Comparison of ENCODE assay signal across 13 cellular contexts in genomic region chr3:47722859-47723258, GRCh38. TPM values are rescaled to one million over a fixed set of nuclear protein-coding genes. Genes with fewer than 3 reads are reported as not detected.
DNase-seq lines count a peak whose midpoint lies in the region; ATAC-seq, FAIRE-seq and TF ChIP-seq lines count a peak whose summit lies in the region.
"Had no signal": no experiment of that assay in that cellular context is flagged by ENCODE, and none has a peak within 500 bp of the region (broad histone marks: within the 10 kb centered on the region; RNA-seq: fewer than 3 reads in every experiment).

No MANE protein-coding gene starts in this region.

- H3K27me3 ChIP-seq in H9 (ENCODE audit: insufficient read depth, low read length) (no peaks in the 10 kb centered on the region), endodermal cell (ENCODE audit: control insufficient read depth, insufficient read depth, low read length, poor library complexity, severe bottlenecking) (no peaks in the 10 kb centered on the region), small intestine (ENCODE audit: control insufficient read depth in 2 of 2, insufficient read depth in 2 of 2, low read length in 2 of 2) (no peaks in the 10 kb centered on the region)

- H2BK12ac ChIP-seq in H9 (ENCODE audit: insufficient read length, low read depth, low read length) = no peak overlapping the region

- no peak overlapping the region for H2AFZ ChIP-seq in H9 (ENCODE audit: low read length)
- H2AFZ ChIP-seq: GM23248 had no signal

- no peak for ATAC-seq in T-helper 17 cell
- ATAC-seq: Right ventricle myocardium inferior had no signal

- peaks cover 7% of the 10 kb centered on the region for H3K79me1 ChIP-seq in H9 (ENCODE audit: insufficient read depth, low read depth, low read length, poor library complexity, severe bottlenecking)

- H3K4me3 Mint-ChIP-seq in H9 (no peak overlapping the region), T-helper 17 cell (no peak overlapping the region), endodermal cell (no peak overlapping the region)

- H3K23ac ChIP-seq in H9 (ENCODE audit: insufficient read length, low read depth, low read length) = no peak overlapping the region

- H3K27me3 Mint-ChIP-seq in H9 (ENCODE audit: low read depth) = no peaks in the 10 kb centered on the region
- H3K27me3 Mint-ChIP-seq in T-helper 17 cell = no peaks in the 10 kb centered on the region
- no peaks in the 10 kb centered on the region for H3K27me3 Mint-ChIP-seq in endodermal cell (ENCODE audit: insufficient read depth)

- no peak overlapping the region for H3K56ac ChIP-seq in H9 (ENCODE audit: insufficient read length, low read depth, low read length)

- no peaks in the 10 kb centered on the region for H3K4me1 ChIP-seq in H9 (ENCODE audit: insufficient read depth, low read length)
- no peaks in the 10 kb centered on the region for H3K4me1 ChIP-seq in endodermal cell (ENCODE audit: control insufficient read depth, insufficient read depth, low read length)
- no peaks in the 10 kb centered on the region for H3K4me1 ChIP-seq in small intestine (ENCODE audit: control insufficient read depth in 2 of 2, insufficient read depth in 1 of 2, low read depth in 1 of 2, low read length in 1 of 2)

- no peak overlapping the region for H3K14ac ChIP-seq in H9 (ENCODE audit: insufficient read depth, low read length)

- H3K36me3 ChIP-seq in endodermal cell (ENCODE audit: control insufficient read depth, insufficient read depth, low read length) (peaks cover 87% of the 10 kb centered on the region), small intestine (ENCODE audit: control insufficient read depth in 2 of 2, insufficient read depth in 2 of 2, low read length in 2 of 2) (peaks cover 2 to 5% of the 10 kb centered on the region in 2 donors)

- FAIRE-seq in small intestine (lab: Jason Lieb, UNC) = no peak

- H4K91ac ChIP-seq in H9 (ENCODE audit: insufficient read length, low read depth, low read length) = no peak overlapping the region

- H4K20me1 ChIP-seq in H9 (ENCODE audit: control insufficient read depth, insufficient read depth, insufficient read length) = no peaks in the 10 kb centered on the region

- H3K27ac Mint-ChIP-seq in H9 (peak overlapping the region; percentile 3 to 87 (median 26); a peak in 4 of 7 replicates), T-helper 17 cell (peak overlapping the region; percentile 80), endodermal cell (peak overlapping the region; percentile 10)

- H3K27ac ChIP-seq in H9 (ENCODE audit: insufficient read length, low read depth, low read length) (no peak overlapping the region), endodermal cell (ENCODE audit: low read depth, low read length) (no peak overlapping the region), small intestine (ENCODE audit: low read depth in 1 of 2, low read length in 1 of 2) (no peak overlapping the region)
- H3K27ac ChIP-seq: GM23248, SK-N-MC had no signal

- no peaks in the 10 kb centered on the region; a peak in 1 of 5 replicates for H3K9me3 Mint-ChIP-seq in H9
- H3K9me3 Mint-ChIP-seq in endodermal cell = no peaks in the 10 kb centered on the region

- no peak overlapping the region for H2BK15ac ChIP-seq in H9 (ENCODE audit: low read depth, low read length)

- H3K79me2 ChIP-seq in H9 (ENCODE audit: insufficient read depth, low read length) = 0 out of 2 replicates have a peak, but pooled peaks cover 2% of the 10 kb centered on the region

- no peak overlapping the region for H2AK5ac ChIP-seq in H9 (ENCODE audit: insufficient read length, low read length)

- H3K4me3 ChIP-seq in endodermal cell (ENCODE audit: low read length) (no peak overlapping the region), small intestine (ENCODE audit: low read depth in 1 of 2, low read length in 2 of 2) (no peak overlapping the region)
- H3K4me3 ChIP-seq: GM23248, SK-N-MC had no signal

- no peak overlapping the region for H3K18ac ChIP-seq in H9 (ENCODE audit: insufficient read length, low read depth, low read length)

- WGBS in H9 (ENCODE audit: extremely low coverage, insufficient read length, low lambda C conversion rate) = no CpG with 5 or more reads among the region's 2 CpGs
- 92 to 100% methylated on average over 2 of the region's 2 CpGs for WGBS in endodermal cell (ENCODE audit: insufficient coverage in 1 of 2, insufficient read length in 1 of 2), 2 experiments
- WGBS in small intestine, 3 donors = 22 to 74% (median 34%) methylated on average over 2 of the region's 2 CpGs

- H3K4me2 ChIP-seq in H9 (ENCODE audit: insufficient read depth, insufficient read length, low read length) = no peak overlapping the region

- no peaks in the 10 kb centered on the region for H3K23me2 ChIP-seq in H9 (ENCODE audit: insufficient read length, low read depth, low read length, poor library complexity, severe bottlenecking)

- no peak overlapping the region for H4K5ac ChIP-seq in H9 (ENCODE audit: insufficient read length, low read depth, low read length)

- TF ChIP-seq CTCF in H9 (conservative IDR thresholded peaks at IDR 0.05) = no peak
- TF ChIP-seq CTCF in endodermal cell (conservative IDR thresholded peaks at IDR 0.05) = no peak

- no peak overlapping the region for H3T11ph ChIP-seq in H9 (ENCODE audit: low read length)

- H2BK5ac ChIP-seq in H9 (ENCODE audit: insufficient read length, low read length) = no peak overlapping the region

- no peak overlapping the region for H2BK120ac ChIP-seq in H9 (ENCODE audit: low read depth, low read length, poor library complexity, severe bottlenecking)

- DNase-seq in H9 = no peak
- no peak for DNase-seq in T-helper 17 cell
- DNase-seq in endodermal cell = no peak
- peak; percentile 59 for DNase-seq in small intestine
- no peak for DNase-seq in NCI-H1417 treated with DMSO at 0.1 percent for 48 hours (lab: John Stamatoyannopoulos, UW)
- no peak for DNase-seq in DMS79 treated with DMSO at 0.1 percent for 48 hours (lab: John Stamatoyannopoulos, UW)
- no peak for DNase-seq in stimulated activated CD4-positive, alpha-beta T cell treated with anti-CD3 and anti-CD28 coated beads, Interleukin-1b, Interleukin-23, amount 100 ng/mL, for 48 hours
- DNase-seq: GM23248, KG1, NCI-H1092, NCI-H1694 treated with DMSO at 0.1 percent for 48 hours had no signal

- no peak overlapping the region for H4K8ac ChIP-seq in H9 (replicated peaks; ENCODE audit: insufficient read length, low read depth, low read length)

- H3K4me1 Mint-ChIP-seq in H9 (peaks cover 4 to 7% of the 10 kb centered on the region in 2 experiments; a peak in 1 of 4 replicates), T-helper 17 cell (peaks cover 10% of the 10 kb centered on the region), endodermal cell (no peaks in the 10 kb centered on the region)

- no peak overlapping the region for H2BK20ac ChIP-seq in H9 (ENCODE audit: low read depth, low read length, poor library complexity, severe bottlenecking)

- H3K4ac ChIP-seq in H9 (ENCODE audit: low read depth, low read length) = no peak overlapping the region

- H3K9ac ChIP-seq in H9 (ENCODE audit: extremely low read depth, insufficient read length, low read length) (no peak overlapping the region), endodermal cell (ENCODE audit: extremely low read depth, low read length, poor library complexity, severe bottlenecking) (no peak overlapping the region)
- H3K9ac ChIP-seq: GM23248 had no signal

- no peaks in the 10 kb centered on the region for H3K9me3 ChIP-seq in H9 (ENCODE audit: control insufficient read depth, low read depth, low read length)
- H3K9me3 ChIP-seq in T-helper 17 cell (ENCODE audit: control insufficient read depth, low read length, poor library complexity, severe bottlenecking) = no peaks in the 10 kb centered on the region
- no peaks in the 10 kb centered on the region for H3K9me3 ChIP-seq in endodermal cell (ENCODE audit: control insufficient read depth, low read length)
- H3K9me3 ChIP-seq in small intestine (ENCODE audit: control insufficient read depth, low read depth) = no peaks in the 10 kb centered on the region

- H3K36me3 Mint-ChIP-seq in H9 (ENCODE audit: insufficient read depth in 1 of 3, low read depth in 3 of 3) (peaks cover 25 to 67% (median 55%) of the 10 kb centered on the region in 3 experiments; a peak in 6 of 7 replicates), T-helper 17 cell (ENCODE audit: low read depth) (peaks cover 3% of the 10 kb centered on the region), endodermal cell (ENCODE audit: low read depth) (peaks cover 64% of the 10 kb centered on the region)

RNA-seq across cellular contexts. Expression of gene SMARCC1, which starts 58.8 kb away (rescaled TPM):
- total RNA-seq in H9 (2021) (268 and 274 TPM in 2 replicates), T-helper 17 cell (100 to 1,000 TPM in 1 of 2 donors, 10 to 100 TPM in 1; 82.2 to 104 TPM), endodermal cell (100 to 1,000 TPM; 200 to 231 TPM)
- polyA plus RNA-seq in endodermal cell (2013, experiment 1 of 2) = 149 TPM
- polyA plus RNA-seq in endodermal cell (2013, experiment 2 of 2) = 144 TPM
- polyA plus RNA-seq in small intestine = 10 to 100 TPM; 10.7 to 26.2 (median 12.7) TPM

Comparison
In these comparisons a context has a peak if more than half of its experiments do, and no peak if none do; other contexts are left out.
1. H3K27ac Mint-ChIP-seq: peak in every context shown above with its lines; median percentile 80 in T-helper 17 cell; 26 in H9; 10 in endodermal cell.